Comparison of ENCODE assay signal across 1 cellular context in the genomic region with DNA sequence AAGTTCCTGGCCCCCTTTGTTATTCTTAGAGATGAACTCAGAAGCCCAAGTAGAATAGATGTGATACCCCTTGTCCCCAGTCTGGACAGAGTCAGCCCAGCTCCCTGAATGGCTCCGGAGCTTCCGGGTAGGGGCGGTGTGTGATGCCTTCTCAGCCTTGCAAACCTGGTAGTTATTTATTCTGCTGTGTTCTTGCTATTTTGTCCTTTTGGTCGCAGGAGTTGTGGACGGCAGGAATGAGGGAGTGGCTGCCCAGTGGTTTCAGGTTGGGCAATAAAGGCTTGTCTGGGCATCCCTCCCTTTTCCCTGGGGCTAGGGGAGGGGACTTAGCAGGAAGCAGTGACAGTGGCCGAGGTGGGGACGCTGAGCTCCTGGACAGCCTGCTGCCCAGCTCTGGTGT.
TF ChIP-seq lines count a peak whose summit lies in the region.

No MANE protein-coding gene starts in this region.

TF ChIP-seq in A549, 52 proteins besides CTCF, POLR2A, EP300 and RAD21 (continued from another document):
- TF ChIP-seq HDAC2 (IDR thresholded peaks at IDR 0.05) = no peak
- no peak for TF ChIP-seq FOXS1 (CRISPR knock-in tag; IDR thresholded peaks at IDR 0.05)
- TF ChIP-seq MAZ (IDR thresholded peaks at IDR 0.05; ENCODE audit: borderline replicate concordance, low read depth, low read length) = no peak
- TF ChIP-seq RFX5 (IDR thresholded peaks at IDR 0.05) = no peak
- TF ChIP-seq JUN (IDR thresholded peaks at IDR 0.05) = no peak
- TF ChIP-seq CBX2 (IDR thresholded peaks at IDR 0.05; ENCODE audit: borderline replicate concordance, low read depth) = no peak
- TF ChIP-seq RCOR1 (IDR thresholded peaks at IDR 0.05; ENCODE audit: low read depth, low read length) = no peak
TF ChIP-seq in A549: peak in this region for 0.
